Comparison of ENCODE assay signal across 10 cellular contexts in genomic region chr10:100482834-100483185, GRCh38. TPM values are rescaled to one million over a fixed set of nuclear protein-coding genes. Genes with fewer than 3 reads are reported as not detected.
A peak's percentile ranks its signal among the peaks of the same experiment; 100 is the strongest.
DNase-seq lines count a peak whose midpoint lies in the region; ATAC-seq and TF ChIP-seq lines count a peak whose summit lies in the region.
"Had no signal": no experiment of that assay in that cellular context is flagged by ENCODE, and none has a peak within 500 bp of the region (broad histone marks: within the 10 kb centered on the region; RNA-seq: fewer than 3 reads in every experiment).

No MANE protein-coding gene starts in this region.

- intact Hi-C loops in heart left ventricle (cut with DNase I) (loop anchor here in 1 of 10 donors (5.0 kb wide), 1 partner anchor 34 kb away; the partner anchor contains the start of gene SEC31B), cardiac septum (cut with DNase I) (no loop called here), left lung (cut with DNase I) (no loop called here)
- intact Hi-C loops in activated T-helper 1 cell treated with anti-CD3 and anti-CD28 coated beads, Interleukin-12 subunit alpha, Interleukin-12 subunit beta, Interleukin-2, Interleukin-4 antibody, amounts not matched to agents 30 ng/mL and 10 ng/mL and 1 ng/mL, durations not matched to agents 14 hours and 24 hours and 36 hours (cut with micrococcal nuclease): loop anchor here (1.0 kb wide), 2 partner anchors 25 to 35 kb away; no protein-coding TSS in a partner anchor

- no peak for DNase-seq in heart left ventricle
- DNase-seq in cardiac septum (ENCODE audit: low spot score): no peak
- no peak for DNase-seq in activated T-helper 1 cell treated with anti-CD3 and anti-CD28 coated beads, Interleukin-12 subunit alpha, Interleukin-12 subunit beta, Interleukin-2, Interleukin-4 antibody, amounts not matched to agents 30 ng/mL and 10 ng/mL and 1 ng/mL, durations not matched to agents 14 hours and 24 hours and 36 hours (ENCODE audit: low spot score)
- DNase-seq in memory B cell (ENCODE audit: low spot score in 2 of 2): no peak
- DNase-seq in type B pancreatic cell (ENCODE audit: extremely low spot score, unreplicated experiment): no peak
- DNase-seq in DMS114 treated with DMSO at 0.1 percent for 48 hours (lab: John Stamatoyannopoulos, UW; ENCODE audit: unreplicated experiment): no peak
- DNase-seq in left lung: no peak

- H3K27me3 Mint-ChIP-seq in activated T-helper 1 cell treated with anti-CD3 and anti-CD28 coated beads, Interleukin-12 subunit alpha, Interleukin-12 subunit beta, Interleukin-2, Interleukin-4 antibody, amounts not matched to agents 30 ng/mL and 10 ng/mL and 1 ng/mL, durations not matched to agents 14 hours and 24 hours and 36 hours (ENCODE audit: insufficient read depth): no peaks in the 10 kb centered on the region
- peaks cover 16% of the 10 kb centered on the region for H3K27me3 Mint-ChIP-seq in memory B cell
- peaks cover 84% of the 10 kb centered on the region for H3K27me3 Mint-ChIP-seq in type B pancreatic cell

- ATAC-seq in heart left ventricle (no peak), memory B cell (ENCODE audit: low read depth) (no peak), GM18909 (IDR thresholded peaks at IDR 0.05; ENCODE audit: poor library complexity, unreplicated experiment) (no peak), left lung (no peak)

- H3K9me3 ChIP-seq in heart left ventricle: no peaks in the 10 kb centered on the region
- H3K9me3 ChIP-seq in left lung: no peaks in the 10 kb centered on the region

- peaks cover 0 to 43% (median 18%) of the 10 kb centered on the region in 9 donors for H3K27me3 ChIP-seq in heart left ventricle
- peaks cover 15 to 52% of the 10 kb centered on the region in 2 donors for H3K27me3 ChIP-seq in left lung

- H3K4me1 ChIP-seq in heart left ventricle: peaks cover 0 to 18% (median 15%) of the 10 kb centered on the region in 12 donors
- H3K4me1 ChIP-seq in left lung: peaks cover 11 to 23% of the 10 kb centered on the region in 2 donors

- H3K27ac Mint-ChIP-seq in activated T-helper 1 cell treated with anti-CD3 and anti-CD28 coated beads, Interleukin-12 subunit alpha, Interleukin-12 subunit beta, Interleukin-2, Interleukin-4 antibody, amounts not matched to agents 30 ng/mL and 10 ng/mL and 1 ng/mL, durations not matched to agents 14 hours and 24 hours and 36 hours: peak overlapping the region; percentile 57
- H3K27ac Mint-ChIP-seq in memory B cell (no peak overlapping the region), type B pancreatic cell (no peak overlapping the region)

- WGBS in heart left ventricle, 4 donors: 43 to 45% (median 44%) methylated on average over 5 of the region's 5 CpGs

- peaks cover 48% of the 10 kb centered on the region for H3K4me1 Mint-ChIP-seq in activated T-helper 1 cell treated with anti-CD3 and anti-CD28 coated beads, Interleukin-12 subunit alpha, Interleukin-12 subunit beta, Interleukin-2, Interleukin-4 antibody, amounts not matched to agents 30 ng/mL and 10 ng/mL and 1 ng/mL, durations not matched to agents 14 hours and 24 hours and 36 hours (ENCODE audit: low read depth)
- H3K4me1 Mint-ChIP-seq in memory B cell (peaks cover 9% of the 10 kb centered on the region), type B pancreatic cell (ENCODE audit: unreplicated experiment) (peaks cover 19% of the 10 kb centered on the region)

- H3K36me3 ChIP-seq in heart left ventricle: peaks cover 0 to 26% (median 13%) of the 10 kb centered on the region in 9 donors
- H3K36me3 ChIP-seq in left lung: peaks cover 0 to 25% of the 10 kb centered on the region in 2 donors

- TF ChIP-seq CTCF in heart left ventricle (IDR thresholded peaks at IDR 0.05) (peak in 4 of 12 donors; percentile 0 to 22 (median 4)), type B pancreatic cell (conservative IDR thresholded peaks at IDR 0.05) (no peak), left lung (IDR thresholded peaks at IDR 0.05) (peak in 1 of 2 donors; percentile 4)

- peak overlapping the region in 7 of 12 donors; percentile 45 to 59 (median 53) for H3K4me3 ChIP-seq in heart left ventricle
- peak overlapping the region in 1 of 2 donors; percentile 42 for H3K4me3 ChIP-seq in left lung

- H3K27ac ChIP-seq in heart left ventricle (no peak overlapping the region), left lung (no peak overlapping the region)

- peaks cover 27% of the 10 kb centered on the region for H3K36me3 Mint-ChIP-seq in activated T-helper 1 cell treated with anti-CD3 and anti-CD28 coated beads, Interleukin-12 subunit alpha, Interleukin-12 subunit beta, Interleukin-2, Interleukin-4 antibody, amounts not matched to agents 30 ng/mL and 10 ng/mL and 1 ng/mL, durations not matched to agents 14 hours and 24 hours and 36 hours (ENCODE audit: low read depth)
- H3K36me3 Mint-ChIP-seq in memory B cell: peaks cover 4% of the 10 kb centered on the region
- peaks cover 8% of the 10 kb centered on the region for H3K36me3 Mint-ChIP-seq in type B pancreatic cell

- no peak for TF ChIP-seq POLR2A in heart left ventricle (IDR thresholded peaks at IDR 0.05)

- no peaks in the 10 kb centered on the region for H3K9me3 Mint-ChIP-seq in activated T-helper 1 cell treated with anti-CD3 and anti-CD28 coated beads, Interleukin-12 subunit alpha, Interleukin-12 subunit beta, Interleukin-2, Interleukin-4 antibody, amounts not matched to agents 30 ng/mL and 10 ng/mL and 1 ng/mL, durations not matched to agents 14 hours and 24 hours and 36 hours
- H3K9me3 Mint-ChIP-seq in memory B cell: peaks cover 2% of the 10 kb centered on the region
- peaks cover 4% of the 10 kb centered on the region for H3K9me3 Mint-ChIP-seq in type B pancreatic cell

- H3K4me3 Mint-ChIP-seq in activated T-helper 1 cell treated with anti-CD3 and anti-CD28 coated beads, Interleukin-12 subunit alpha, Interleukin-12 subunit beta, Interleukin-2, Interleukin-4 antibody, amounts not matched to agents 30 ng/mL and 10 ng/mL and 1 ng/mL, durations not matched to agents 14 hours and 24 hours and 36 hours: peak overlapping the region; percentile 79
- H3K4me3 Mint-ChIP-seq in memory B cell: peak overlapping the region; percentile 85
- peak overlapping the region; percentile 87 for H3K4me3 Mint-ChIP-seq in type B pancreatic cell

RNA-seq across cellular contexts. Expression of gene WNT8B, which starts 20.0 kb away (rescaled TPM):
- total RNA-seq in heart left ventricle: not detected
- polyA plus RNA-seq in heart left ventricle: not detected
- total RNA-seq in cardiac septum: not detected
- total RNA-seq in activated T-helper 1 cell treated with anti-CD3 and anti-CD28 coated beads, Interleukin-12 subunit alpha, Interleukin-12 subunit beta, Interleukin-2, Interleukin-4 antibody, amounts not matched to agents 30 ng/mL and 10 ng/mL and 1 ng/mL, durations not matched to agents 14 hours and 24 hours and 36 hours: 0.10 and 0.24 TPM in 2 replicates
- total RNA-seq in type B pancreatic cell (ENCODE audit: low replicate concordance): 0.29 and 0.68 TPM in 2 replicates
- total RNA-seq in left lung: under 1 TPM in 1 of 2 donors, not detected in 1; 0.13 TPM
- total RNA-seq: HT1080, kidney epithelial cell had no signal

RNA-seq across cellular contexts. Expression of gene SEC31B, which starts 36.9 kb away (rescaled TPM):
- 1 to 10 TPM; 5.4 to 9.6 (median 7.0) TPM for total RNA-seq in heart left ventricle
- polyA plus RNA-seq in heart left ventricle: 10 to 100 TPM in 1 of 2 donors, 1 to 10 TPM in 1; 1.9 to 11.5 TPM
- total RNA-seq in cardiac septum: 7.4 TPM
- total RNA-seq in activated T-helper 1 cell treated with anti-CD3 and anti-CD28 coated beads, Interleukin-12 subunit alpha, Interleukin-12 subunit beta, Interleukin-2, Interleukin-4 antibody, amounts not matched to agents 30 ng/mL and 10 ng/mL and 1 ng/mL, durations not matched to agents 14 hours and 24 hours and 36 hours: 42.3 and 50.5 TPM in 2 replicates
- total RNA-seq in type B pancreatic cell (ENCODE audit: low replicate concordance): 8.9 and 20.9 TPM in 2 replicates
- 10 to 100 TPM in 1 of 2 donors, 1 to 10 TPM in 1; 8.8 to 10.1 TPM for total RNA-seq in left lung

RNA-seq across cellular contexts. Expression of gene NDUFB8, which starts 46.9 kb away (rescaled TPM):
- total RNA-seq in heart left ventricle: 100 to 1,000 TPM; 264 to 637 (median 412) TPM
- polyA plus RNA-seq in heart left ventricle: 1,000 to 10,000 TPM in 1 of 2 donors, 100 to 1,000 TPM in 1; 623 to 1,192 TPM
- total RNA-seq in cardiac septum: 351 TPM
- 292 and 304 TPM in 2 replicates for total RNA-seq in activated T-helper 1 cell treated with anti-CD3 and anti-CD28 coated beads, Interleukin-12 subunit alpha, Interleukin-12 subunit beta, Interleukin-2, Interleukin-4 antibody, amounts not matched to agents 30 ng/mL and 10 ng/mL and 1 ng/mL, durations not matched to agents 14 hours and 24 hours and 36 hours
- total RNA-seq in type B pancreatic cell (ENCODE audit: low replicate concordance): 195 and 196 TPM in 2 replicates
- total RNA-seq in left lung: 100 to 1,000 TPM; 112 to 130 TPM

RNA-seq across cellular contexts. Expression of gene HIF1AN, which starts 52.9 kb away (rescaled TPM):
- total RNA-seq in heart left ventricle (10 to 100 TPM; 11.8 to 61.8 (median 47.1) TPM), cardiac septum (53.7 TPM), type B pancreatic cell (ENCODE audit: low replicate concordance) (53.2 and 62.9 TPM in 2 replicates), left lung (10 to 100 TPM; 37.7 to 41.5 TPM)
- 10 to 100 TPM in 1 of 2 donors, 1 to 10 TPM in 1; 8.2 to 22.9 TPM for polyA plus RNA-seq in heart left ventricle
- 46.5 and 54.1 TPM in 2 replicates for total RNA-seq in activated T-helper 1 cell treated with anti-CD3 and anti-CD28 coated beads, Interleukin-12 subunit alpha, Interleukin-12 subunit beta, Interleukin-2, Interleukin-4 antibody, amounts not matched to agents 30 ng/mL and 10 ng/mL and 1 ng/mL, durations not matched to agents 14 hours and 24 hours and 36 hours
